23 cellular contexts compared by ENCODE assay signal in the genomic region with DNA sequence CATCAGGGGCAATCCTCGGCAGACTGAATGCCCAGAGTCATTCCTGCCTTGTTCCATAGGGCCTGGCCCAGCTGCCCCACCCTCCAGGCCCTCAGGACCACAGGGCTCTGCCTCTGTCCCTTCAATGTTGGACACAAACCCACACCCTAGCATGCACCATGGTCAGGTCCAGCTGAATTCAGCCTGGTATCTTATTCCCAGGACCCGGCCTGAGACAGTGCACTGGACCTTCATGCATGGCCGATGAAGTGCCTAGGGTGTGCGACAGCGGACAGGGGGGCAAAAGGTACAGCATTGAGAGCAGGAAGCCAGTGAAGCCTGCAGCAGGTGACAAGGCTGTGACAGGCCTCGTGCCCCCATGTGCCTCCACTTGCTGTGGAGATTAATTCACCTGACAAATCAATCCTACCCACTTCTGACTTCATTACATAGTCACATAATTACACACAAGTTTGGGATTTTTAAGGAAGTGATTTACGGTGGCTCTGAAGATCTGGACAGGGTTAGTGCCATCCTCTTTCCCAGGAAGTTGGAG.
"Had no signal": no experiment of that assay in that cellular context is flagged by ENCODE, and none has a peak within 500 bp of the region (broad histone marks: within the 10 kb centered on the region; RNA-seq: fewer than 3 reads in every experiment).

No MANE protein-coding gene starts in this region.

- H3K36me3 Mint-ChIP-seq: immature natural killer cell; naive thymus-derived CD8-positive, alpha-beta T cell; stimulated activated memory B cell treated with anti-CD40 and anti-IgM and Interleukin-4, amounts not matched to agents 10 μg/mL and 1 μg/mL and 100 μg/mL, for 72 hours had no signal

- H3K4me3 Mint-ChIP-seq: effector memory CD8-positive, alpha-beta T cell; immature natural killer cell; naive thymus-derived CD8-positive, alpha-beta T cell; stimulated activated memory B cell treated with anti-CD40 and anti-IgM and Interleukin-4, amounts not matched to agents 10 μg/mL and 1 μg/mL and 100 μg/mL, for 72 hours had no signal

- H3K36me3 ChIP-seq: colonic mucosa, esophagus squamous epithelium, neutrophil, prostate gland, right atrium auricular region, sigmoid colon, tibial artery, upper lobe of left lung had no signal

- H3K27ac ChIP-seq: colonic mucosa, esophagus squamous epithelium, neutrophil, parathyroid adenoma, prostate gland, right atrium auricular region, sigmoid colon, testis, tibial artery, upper lobe of left lung had no signal

- H3K27me3 Mint-ChIP-seq: stimulated activated memory B cell treated with anti-CD40 and anti-IgM and Interleukin-4, amounts not matched to agents 10 μg/mL and 1 μg/mL and 100 μg/mL, for 72 hours had no signal

- H3K9me3 ChIP-seq: colonic mucosa, esophagus squamous epithelium, neutrophil, prostate gland, right atrium auricular region, sigmoid colon, testis, tibial artery, upper lobe of left lung had no signal

- DNase-seq: central memory CD4-positive, alpha-beta T cell; colonic mucosa; dermis blood vessel endothelial cell; effector memory CD8-positive, alpha-beta T cell; erythroblast; esophagus squamous epithelium; foreskin melanocyte; hypothalamus; immature natural killer cell; mesenchymal stem cell; naive thymus-derived CD8-positive, alpha-beta T cell; sigmoid colon; stimulated activated CD4-positive, alpha-beta T cell treated with anti-CD3 and anti-CD28 coated beads, Interleukin-4, amount 100 ng/mL, for 4 hours; stimulated activated naive CD8-positive, alpha-beta T cell treated with anti-CD3 and anti-CD28 coated beads, Interleukin-15, Interleukin-2, amounts not matched to agents 100 U/mL and 50 U/mL, for 24 hours; testis; tibial artery had no signal

- ATAC-seq: effector memory CD8-positive, alpha-beta T cell; left lobe of liver; stimulated activated memory B cell treated with anti-CD40 and anti-IgM and Interleukin-4, amounts not matched to agents 10 μg/mL and 1 μg/mL and 100 μg/mL, for 72 hours; stimulated activated naive CD8-positive, alpha-beta T cell treated with anti-CD3 and anti-CD28 coated beads, Interleukin-15, Interleukin-2, amounts not matched to agents 100 U/mL and 50 U/mL, for 24 hours had no signal

- H3K4me1 ChIP-seq: colonic mucosa, esophagus squamous epithelium, parathyroid adenoma, prostate gland, right atrium auricular region, sigmoid colon, testis, tibial artery, upper lobe of left lung had no signal

- H3K4me1 Mint-ChIP-seq: immature natural killer cell; naive thymus-derived CD8-positive, alpha-beta T cell; stimulated activated memory B cell treated with anti-CD40 and anti-IgM and Interleukin-4, amounts not matched to agents 10 μg/mL and 1 μg/mL and 100 μg/mL, for 72 hours had no signal

- H3K9me3 Mint-ChIP-seq: effector memory CD8-positive, alpha-beta T cell; naive thymus-derived CD8-positive, alpha-beta T cell; stimulated activated memory B cell treated with anti-CD40 and anti-IgM and Interleukin-4, amounts not matched to agents 10 μg/mL and 1 μg/mL and 100 μg/mL, for 72 hours had no signal

- H3K27ac Mint-ChIP-seq: effector memory CD8-positive, alpha-beta T cell; immature natural killer cell; naive thymus-derived CD8-positive, alpha-beta T cell; stimulated activated memory B cell treated with anti-CD40 and anti-IgM and Interleukin-4, amounts not matched to agents 10 μg/mL and 1 μg/mL and 100 μg/mL, for 72 hours had no signal

- H3K4me3 ChIP-seq: colonic mucosa, esophagus squamous epithelium, prostate gland, right atrium auricular region, sigmoid colon, testis, tibial artery, upper lobe of left lung had no signal
